In the genomic region with DNA sequence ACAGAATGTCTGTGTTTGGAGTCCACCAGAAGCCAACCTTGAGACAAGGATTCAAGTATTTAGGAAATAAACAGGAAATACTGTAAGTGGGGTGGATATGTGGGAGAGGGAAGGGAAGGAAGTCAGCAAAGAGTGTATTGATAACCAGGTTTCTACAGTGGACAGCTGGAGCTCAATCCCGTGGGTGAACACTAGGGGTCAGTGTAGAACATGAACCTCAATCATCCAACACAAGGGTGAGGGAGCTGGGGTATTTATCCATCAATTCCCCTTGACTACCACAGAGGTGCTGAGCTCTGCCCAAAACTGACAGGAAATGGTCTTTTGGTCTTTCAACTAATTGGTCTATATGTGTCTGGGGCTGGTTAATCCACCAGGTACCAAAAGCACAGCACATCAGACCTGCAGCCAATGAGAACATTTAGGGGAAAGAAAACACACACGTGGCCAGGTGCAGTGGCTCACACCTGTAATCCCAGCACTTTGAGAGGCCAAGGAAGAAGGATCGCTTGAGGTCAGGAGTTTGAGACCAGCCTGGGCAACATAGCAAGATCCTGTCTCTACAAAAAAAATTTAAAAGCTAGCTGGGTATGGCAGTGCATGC, we compare ENCODE assay signal across 8 cellular contexts. TPM values are rescaled to one million over a fixed set of nuclear protein-coding genes. Genes with fewer than 3 reads are reported as not detected.
A peak's percentile ranks its signal among the peaks of the same experiment; 100 is the strongest.
DNase-seq lines count a peak whose midpoint lies in the region; ATAC-seq and TF ChIP-seq lines count a peak whose summit lies in the region.

No MANE protein-coding gene starts in this region.

- H3K9ac ChIP-seq in endodermal cell (ENCODE audit: extremely low read depth, low read length, poor library complexity, severe bottlenecking), result no peak overlapping the region

- CTCF ChIA-PET in CD8-positive, alpha-beta memory T cell (lab: Charles Lee), result interaction anchor here (0.5 to 4.5 kb wide), 7 partner anchors 9 to 162 kb away, joined by 3 to 23 read pairs (median 3); no protein-coding TSS in a partner anchor

- peaks cover 0 to 27% (median 2%) of the 10 kb centered on the region in 3 donors for H3K36me3 Mint-ChIP-seq in CD8-positive, alpha-beta memory T cell
- H3K36me3 Mint-ChIP-seq in endodermal cell (ENCODE audit: low read depth) (no peaks in the 10 kb centered on the region), nephron progenitor cell (ENCODE audit: low read depth) (peaks cover 8% of the 10 kb centered on the region)

- H3K27me3 Mint-ChIP-seq in CD8-positive, alpha-beta memory T cell, result peaks cover 17 to 27% of the 10 kb centered on the region in 2 donors
- H3K27me3 Mint-ChIP-seq in endodermal cell (ENCODE audit: insufficient read depth) (peaks cover 9% of the 10 kb centered on the region), nephron progenitor cell (ENCODE audit: low read depth, poor library complexity) (peaks cover 29% of the 10 kb centered on the region)

- H3K9me3 ChIP-seq in CD8-positive, alpha-beta memory T cell (ENCODE audit: low read length), result peaks cover 5% of the 10 kb centered on the region
- no peaks in the 10 kb centered on the region for H3K9me3 ChIP-seq in endodermal cell (ENCODE audit: control insufficient read depth, low read length)

- H3K27me3 ChIP-seq in CD8-positive, alpha-beta memory T cell (ENCODE audit: insufficient read depth, low read length, poor library complexity, severe bottlenecking), result no peaks in the 10 kb centered on the region
- no peaks in the 10 kb centered on the region for H3K27me3 ChIP-seq in endodermal cell (ENCODE audit: control insufficient read depth, insufficient read depth, low read length, poor library complexity, severe bottlenecking)

- H3K27ac ChIP-seq in CD8-positive, alpha-beta memory T cell (ENCODE audit: low read depth, low read length), result no peak overlapping the region
- no peak overlapping the region for H3K27ac ChIP-seq in endodermal cell (ENCODE audit: low read depth, low read length)

- peak in 4 of 5 donors; percentile 14 to 36 (median 23) for DNase-seq in CD8-positive, alpha-beta memory T cell
- DNase-seq in HuH-7.5 (ENCODE audit: low spot score) (peak; percentile 48), endodermal cell (peak; percentile 90), nephron progenitor cell (peak; percentile 49), DMS153 (lab: John Stamatoyannopoulos, UW) (no peak), DMS79 (lab: John Stamatoyannopoulos, UW) (no peak)
- peak; percentile 50 for DNase-seq in activated CD4-positive, CD25-positive, alpha-beta regulatory T cell treated with anti-CD3 and anti-CD28 coated beads, Interleukin-2, amount 50 U/mL, for 72 hours

- POLR2A ChIA-PET in CD8-positive, alpha-beta memory T cell (lab: Charles Lee), result interaction anchor here (0.7 kb wide), 1 partner anchor 202 kb away, joined by 3 read pairs; no protein-coding TSS in a partner anchor

- TF ChIP-seq CTCF in endodermal cell (conservative IDR thresholded peaks at IDR 0.05), result peak; percentile 82
- peak; percentile 46 for TF ChIP-seq CTCF in nephron progenitor cell (IDR thresholded peaks at IDR 0.05)

- no peak overlapping the region for H3K4me3 ChIP-seq in CD8-positive, alpha-beta memory T cell (ENCODE audit: low read length)
- H3K4me3 ChIP-seq in endodermal cell (ENCODE audit: low read length), result no peak overlapping the region

- 60 to 61% methylated on average over 3 of the region's 3 CpGs for WGBS in endodermal cell (ENCODE audit: insufficient coverage in 1 of 2, insufficient read length in 1 of 2), 2 experiments

- H3K4me3 Mint-ChIP-seq in CD8-positive, alpha-beta memory T cell, result no peak overlapping the region
- H3K4me3 Mint-ChIP-seq in endodermal cell (no peak overlapping the region), nephron progenitor cell (no peak overlapping the region)

- H3K4me1 ChIP-seq in CD8-positive, alpha-beta memory T cell (ENCODE audit: insufficient read depth, low read length), result no peaks in the 10 kb centered on the region
- no peaks in the 10 kb centered on the region for H3K4me1 ChIP-seq in endodermal cell (ENCODE audit: control insufficient read depth, insufficient read depth, low read length)

- H3K36me3 ChIP-seq in CD8-positive, alpha-beta memory T cell (ENCODE audit: insufficient read depth, low read length), result no peaks in the 10 kb centered on the region
- no peaks in the 10 kb centered on the region for H3K36me3 ChIP-seq in endodermal cell (ENCODE audit: control insufficient read depth, insufficient read depth, low read length)

- peaks cover 4 to 27% (median 24%) of the 10 kb centered on the region in 5 donors for H3K9me3 Mint-ChIP-seq in CD8-positive, alpha-beta memory T cell
- peaks cover 17% of the 10 kb centered on the region for H3K9me3 Mint-ChIP-seq in endodermal cell
- H3K9me3 Mint-ChIP-seq in nephron progenitor cell, result peaks cover 43% of the 10 kb centered on the region

- ATAC-seq in HG03521 (IDR thresholded peaks at IDR 0.05; ENCODE audit: unreplicated experiment), result no peak

- H3K27ac Mint-ChIP-seq in CD8-positive, alpha-beta memory T cell, result no peak overlapping the region
- H3K27ac Mint-ChIP-seq in endodermal cell, result no peak overlapping the region
- H3K27ac Mint-ChIP-seq in nephron progenitor cell, result no peak overlapping the region

- peaks cover under 1 to 7% (median 5%) of the 10 kb centered on the region in 3 donors for H3K4me1 Mint-ChIP-seq in CD8-positive, alpha-beta memory T cell
- H3K4me1 Mint-ChIP-seq in endodermal cell, result peaks cover under 1% of the 10 kb centered on the region
- H3K4me1 Mint-ChIP-seq in nephron progenitor cell, result peaks cover 2% of the 10 kb centered on the region

RNA-seq across cellular contexts. Expression of a gene that starts 5.6 kb away (rescaled TPM):
- total RNA-seq in CD8-positive, alpha-beta memory T cell, result under 1 TPM; 0.22 to 0.44 TPM
- polyA plus RNA-seq in CD8-positive, alpha-beta memory T cell, result 0.06 TPM
- 10 to 100 TPM in 1 of 2 donors, 1 to 10 TPM in 1; 8.9 to 12.2 TPM for total RNA-seq in endodermal cell
- polyA plus RNA-seq in endodermal cell (2013, experiment 1 of 2), result 12.9 TPM
- 11.9 TPM for polyA plus RNA-seq in endodermal cell (2013, experiment 2 of 2)

RNA-seq across cellular contexts. Expression of a gene that starts 19.6 kb away (rescaled TPM):
- total RNA-seq in CD8-positive, alpha-beta memory T cell, result not detected
- polyA plus RNA-seq in CD8-positive, alpha-beta memory T cell, result not detected
- not detected for total RNA-seq in endodermal cell
- not detected for polyA plus RNA-seq in endodermal cell (2013, experiment 1 of 2)
- polyA plus RNA-seq in endodermal cell (2013, experiment 2 of 2), result not detected

RNA-seq across cellular contexts. Expression of a gene that starts 52.3 kb away (rescaled TPM):
- not detected for total RNA-seq in CD8-positive, alpha-beta memory T cell
- not detected for polyA plus RNA-seq in CD8-positive, alpha-beta memory T cell
- total RNA-seq in endodermal cell, result not detected
- not detected for polyA plus RNA-seq in endodermal cell (2013, experiment 1 of 2)
- polyA plus RNA-seq in endodermal cell (2013, experiment 2 of 2), result not detected

Comparison
In these comparisons a context has a peak if more than half of its experiments do, and no peak if none do; other contexts are left out.
1. DNase-seq: peak in CD8-positive, alpha-beta memory T cell (4 of 5), HuH-7.5 (single experiment), activated CD4-positive, CD25-positive, alpha-beta regulatory T cell treated with anti-CD3 and anti-CD28 coated beads, Interleukin-2, amount 50 U/mL, for 72 hours (single experiment), endodermal cell (single experiment) and nephron progenitor cell (single experiment); none in DMS153 (single experiment) and DMS79 (single experiment).
2. RNA of a gene that starts 5.6 kb away (total RNA-seq): 8.9 to 12.2 TPM in endodermal cell; 0.22 to 0.44 TPM in CD8-positive, alpha-beta memory T cell; every median in the first group is over 4 times any median in the second.